Comparison of ENCODE assay signal across 18 cellular contexts in the genomic region with DNA sequence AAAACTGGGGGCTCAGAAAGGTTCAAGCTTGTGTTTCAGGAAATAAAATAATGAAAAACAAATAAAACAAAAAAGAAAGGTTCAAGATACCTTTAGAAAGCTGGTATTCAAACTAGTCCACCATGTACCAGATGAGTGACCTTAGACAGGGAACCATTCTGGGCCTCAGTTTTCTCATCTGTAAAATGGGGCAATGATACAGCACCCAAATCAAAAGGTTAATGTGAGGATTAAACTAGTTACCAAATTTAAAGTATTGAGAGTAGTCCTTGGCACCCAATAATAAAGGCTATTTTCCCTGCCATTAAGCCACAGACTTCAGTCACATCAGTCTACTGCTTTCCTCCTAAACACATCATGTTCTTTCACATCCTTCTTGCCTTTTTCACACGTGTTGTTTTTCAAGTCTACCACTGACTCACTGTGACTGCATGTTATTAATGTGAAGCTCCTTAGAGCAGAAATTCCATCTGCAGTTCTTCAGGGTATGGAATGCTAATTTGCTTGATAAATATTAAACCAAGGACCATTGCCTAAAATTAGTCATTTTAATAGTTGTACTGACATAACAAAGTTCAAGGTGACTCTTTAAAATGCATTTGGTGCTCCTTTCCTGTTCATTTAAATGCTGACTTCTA. TPM values are rescaled to one million over a fixed set of nuclear protein-coding genes. Genes with fewer than 3 reads are reported as not detected.
DNase-seq lines count a peak whose midpoint lies in the region; ATAC-seq, FAIRE-seq and TF ChIP-seq lines count a peak whose summit lies in the region.
"Had no signal": no experiment of that assay in that cellular context is flagged by ENCODE, and none has a peak within 500 bp of the region (broad histone marks: within the 10 kb centered on the region; RNA-seq: fewer than 3 reads in every experiment).

No MANE protein-coding gene starts in this region.

- FAIRE-seq in kidney (lab: Jason Lieb, UNC) = peak; percentile 21
- FAIRE-seq: colon, endometrium had no signal

- peaks cover 0 to 7% of the 10 kb centered on the region in 2 donors for H3K4me1 ChIP-seq in kidney (ENCODE audit: control insufficient read depth in 1 of 2, insufficient read depth in 1 of 2, low read depth in 1 of 2, low read length in 2 of 2)
- H3K4me1 ChIP-seq: BLaER1, lower lobe of right lung, transverse colon had no signal

- peaks cover 12 to 24% of the 10 kb centered on the region in 2 donors for H3K36me3 ChIP-seq in kidney (ENCODE audit: control insufficient read depth in 1 of 2, insufficient read depth in 2 of 2, low read length in 2 of 2)

- H3K27ac ChIP-seq in kidney (ENCODE audit: low read depth in 2 of 2, low read length in 2 of 2) = peak overlapping the region in 1 of 2 donors; percentile 30
- H3K27ac ChIP-seq: BLaER1, lower lobe of right lung, transverse colon had no signal

- H3K9ac ChIP-seq in kidney (ENCODE audit: low read length in 2 of 2) = no peak overlapping the region
- H3K9ac ChIP-seq: BLaER1 had no signal

- no peak for TF ChIP-seq CTCF in kidney (IDR thresholded peaks at IDR 0.05; ENCODE audit: borderline replicate concordance, extremely low read depth, insufficient read depth)

- no peak overlapping the region for H3K4me3 ChIP-seq in kidney (ENCODE audit: low read length in 2 of 2)
- H3K4me3 ChIP-seq: BLaER1, lower lobe of right lung, transverse colon had no signal

- no peak for TF ChIP-seq POLR2A in erythroblast (IDR thresholded peaks at IDR 0.05; ENCODE audit: low read length)

- intact Hi-C loops in kidney (cut with DNase I) = loop anchor here (10.0 kb wide), 1 partner anchor 452 kb away; no protein-coding TSS in a partner anchor

- DNase-seq in AG08395 (ENCODE audit: low spot score) (peak; percentile 57), GM04504 (ENCODE audit: low read depth) (peak; percentile 46), astrocyte of the hippocampus (ENCODE audit: low read depth, low spot score) (peak; percentile 19), kidney (no peak), NCI-H345 (lab: John Stamatoyannopoulos, UW) (no peak), erythroblast (lab: John Stamatoyannopoulos, UW) (no peak)
- DNase-seq: activated effector memory CD4-positive, alpha-beta T cell treated with anti-CD3 and anti-CD28 coated beads, Interleukin-2, amount 50 U/mL, for 16 hours; DMS153; lower lobe of right lung; naive thymus-derived CD8-positive, alpha-beta T cell; NCI-H446 treated with DMSO at 0.1 percent for 48 hours; stimulated activated naive CD4-positive, alpha-beta T cell treated with Interleukin-2 at 50 U/mL for 16 hours; transverse colon had no signal

- ATAC-seq in GM19023 (IDR thresholded peaks at IDR 0.05; ENCODE audit: unreplicated experiment) (no peak), GM18517 (IDR thresholded peaks at IDR 0.05; ENCODE audit: unreplicated experiment) (no peak)
- ATAC-seq: lower lobe of right lung; naive thymus-derived CD8-positive, alpha-beta T cell had no signal

- no peaks in the 10 kb centered on the region for H3K9me3 ChIP-seq in kidney (ENCODE audit: control insufficient read depth in 1 of 2, low read length in 2 of 2)
- H3K9me3 ChIP-seq: BLaER1, lower lobe of right lung, transverse colon had no signal

RNA-seq across cellular contexts. Expression of gene TAMM41, which starts 19.9 kb away (rescaled TPM):
- 19.4 TPM for total RNA-seq in kidney
- 10.3 TPM for polyA plus RNA-seq in kidney (ENCODE audit: insufficient read depth, low read depth, low replicate concordance)

Comparison
In these comparisons a context has a peak if more than half of its experiments do, and no peak if none do; other contexts are left out.
1. DNase-seq: peak in AG08395 (single experiment), GM04504 (single experiment) and astrocyte of the hippocampus (single experiment); none in kidney (single experiment), NCI-H345 (single experiment) and erythroblast (0 of 2).